ENCODE assay signal across 1 cellular context in genomic region chr17:81867952-81868673, GRCh38.
TF ChIP-seq lines count a peak whose summit lies in the region.

No MANE protein-coding gene starts in this region.

TF ChIP-seq in HepG2, 621 proteins besides CTCF, POLR2A, EP300 and RAD21 (continued from another document and continues in another):
- no peak for TF ChIP-seq HBP1 (CRISPR knock-in tag; IDR thresholded peaks at IDR 0.05; ENCODE audit: low read depth)
- 0 out of 2 replicates have a peak, but pooled peaks have one; percentile 38 for TF ChIP-seq ZHX2 (IDR thresholded peaks at IDR 0.05; ENCODE audit: low read depth)
- TF ChIP-seq ZHX2 (CRISPR knock-in tag; IDR thresholded peaks at IDR 0.05; ENCODE audit: borderline replicate concordance), result no peak
- TF ChIP-seq SSRP1 (CRISPR knock-in tag; IDR thresholded peaks at IDR 0.05), result peak; percentile 82
- TF ChIP-seq ZNF770 (CRISPR knock-in tag; IDR thresholded peaks at IDR 0.05), result peak; percentile 76
- no peak for TF ChIP-seq ISX (CRISPR knock-in tag; conservative IDR thresholded peaks at IDR 0.05)
- no peak for TF ChIP-seq TOE1 (CRISPR knock-in tag; IDR thresholded peaks at IDR 0.05)
- TF ChIP-seq NFYC (CRISPR knock-in tag; IDR thresholded peaks at IDR 0.05), result no peak
- TF ChIP-seq FLYWCH1 (CRISPR knock-in tag; IDR thresholded peaks at IDR 0.05), result 0 out of 2 replicates have a peak, but pooled peaks have one; percentile 39
- TF ChIP-seq, protein P1, sequence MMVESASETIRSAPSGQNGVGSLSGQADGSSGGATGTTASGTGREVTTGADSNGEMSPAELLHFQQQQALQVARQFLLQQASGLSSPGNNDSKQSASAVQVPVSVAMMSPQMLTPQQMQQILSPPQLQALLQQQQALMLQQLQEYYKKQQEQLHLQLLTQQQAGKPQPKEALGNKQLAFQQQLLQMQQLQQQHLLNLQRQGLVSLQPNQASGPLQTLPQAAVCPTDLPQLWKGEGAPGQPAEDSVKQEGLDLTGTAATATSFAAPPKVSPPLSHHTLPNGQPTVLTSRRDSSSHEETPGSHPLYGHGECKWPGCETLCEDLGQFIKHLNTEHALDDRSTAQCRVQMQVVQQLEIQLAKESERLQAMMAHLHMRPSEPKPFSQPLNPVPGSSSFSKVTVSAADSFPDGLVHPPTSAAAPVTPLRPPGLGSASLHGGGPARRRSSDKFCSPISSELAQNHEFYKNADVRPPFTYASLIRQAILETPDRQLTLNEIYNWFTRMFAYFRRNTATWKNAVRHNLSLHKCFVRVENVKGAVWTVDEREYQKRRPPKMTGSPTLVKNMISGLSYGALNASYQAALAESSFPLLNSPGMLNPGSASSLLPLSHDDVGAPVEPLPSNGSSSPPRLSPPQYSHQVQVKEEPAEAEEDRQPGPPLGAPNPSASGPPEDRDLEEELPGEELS (CRISPR knock-in tag; IDR thresholded peaks at IDR 0.05), result no peak; the same call in none of the 2 replicates
- no peak for TF ChIP-seq ATF7 (IDR thresholded peaks at IDR 0.05)
- TF ChIP-seq ATF7 (CRISPR knock-in tag; IDR thresholded peaks at IDR 0.05), result no peak
- TF ChIP-seq, protein P2, sequence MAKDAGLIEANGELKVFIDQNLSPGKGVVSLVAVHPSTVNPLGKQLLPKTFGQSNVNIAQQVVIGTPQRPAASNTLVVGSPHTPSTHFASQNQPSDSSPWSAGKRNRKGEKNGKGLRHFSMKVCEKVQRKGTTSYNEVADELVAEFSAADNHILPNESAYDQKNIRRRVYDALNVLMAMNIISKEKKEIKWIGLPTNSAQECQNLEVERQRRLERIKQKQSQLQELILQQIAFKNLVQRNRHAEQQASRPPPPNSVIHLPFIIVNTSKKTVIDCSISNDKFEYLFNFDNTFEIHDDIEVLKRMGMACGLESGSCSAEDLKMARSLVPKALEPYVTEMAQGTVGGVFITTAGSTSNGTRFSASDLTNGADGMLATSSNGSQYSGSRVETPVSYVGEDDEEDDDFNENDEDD (CRISPR knock-in tag; IDR thresholded peaks at IDR 0.05; ENCODE audit: borderline replicate concordance), result no peak
- no peak for TF ChIP-seq ZIK1 (CRISPR knock-in tag; IDR thresholded peaks at IDR 0.05; ENCODE audit: borderline replicate concordance, low read depth)
- TF ChIP-seq HNRNPL (IDR thresholded peaks at IDR 0.05; ENCODE audit: low read depth, low read length), result peak; percentile 90
- no peak for TF ChIP-seq NBN (conservative IDR thresholded peaks at IDR 0.05)
- TF ChIP-seq ZBTB38 (CRISPR knock-in tag; IDR thresholded peaks at IDR 0.05), result peak; percentile 49; the same call in 1 of the 2 replicates
- no peak for TF ChIP-seq ZNF224 (CRISPR knock-in tag; IDR thresholded peaks at IDR 0.05)
- TF ChIP-seq ZFP36 (IDR thresholded peaks at IDR 0.05; ENCODE audit: borderline replicate concordance, low read depth, low read length, partially characterized antibody), result no peak
- TF ChIP-seq ZNF143 (CRISPR knock-in tag; IDR thresholded peaks at IDR 0.05), result no peak
- TF ChIP-seq, protein P3, sequence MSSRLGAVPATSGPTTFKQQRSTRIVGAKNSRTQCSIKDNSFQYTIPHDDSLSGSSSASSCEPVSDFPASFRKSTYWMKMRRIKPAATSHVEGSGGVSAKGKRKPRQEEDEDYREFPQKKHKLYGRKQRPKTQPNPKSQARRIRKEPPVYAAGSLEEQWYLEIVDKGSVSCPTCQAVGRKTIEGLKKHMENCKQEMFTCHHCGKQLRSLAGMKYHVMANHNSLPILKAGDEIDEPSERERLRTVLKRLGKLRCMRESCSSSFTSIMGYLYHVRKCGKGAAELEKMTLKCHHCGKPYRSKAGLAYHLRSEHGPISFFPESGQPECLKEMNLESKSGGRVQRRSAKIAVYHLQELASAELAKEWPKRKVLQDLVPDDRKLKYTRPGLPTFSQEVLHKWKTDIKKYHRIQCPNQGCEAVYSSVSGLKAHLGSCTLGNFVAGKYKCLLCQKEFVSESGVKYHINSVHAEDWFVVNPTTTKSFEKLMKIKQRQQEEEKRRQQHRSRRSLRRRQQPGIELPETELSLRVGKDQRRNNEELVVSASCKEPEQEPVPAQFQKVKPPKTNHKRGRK (CRISPR knock-in tag; IDR thresholded peaks at IDR 0.05), result no peak
- no peak for TF ChIP-seq ZNF263 (CRISPR knock-in tag; IDR thresholded peaks at IDR 0.05)
- TF ChIP-seq ZNF710 (CRISPR knock-in tag; IDR thresholded peaks at IDR 0.05; ENCODE audit: borderline replicate concordance), result no peak
- no peak for TF ChIP-seq ZNF317 (CRISPR knock-in tag; IDR thresholded peaks at IDR 0.05)
- no peak for TF ChIP-seq ZNF674 (CRISPR knock-in tag; IDR thresholded peaks at IDR 0.05; ENCODE audit: low read depth)
- TF ChIP-seq ADNP (CRISPR knock-in tag; IDR thresholded peaks at IDR 0.05), result no peak
- TF ChIP-seq BRD4 (CRISPR knock-in tag; IDR thresholded peaks at IDR 0.05), result no peak
- TF ChIP-seq THAP11 (CRISPR knock-in tag; IDR thresholded peaks at IDR 0.05), result 0 out of 2 replicates have a peak, but pooled peaks have one; percentile 11
- TF ChIP-seq ZNF7 (CRISPR knock-in tag; IDR thresholded peaks at IDR 0.05), result no peak
- TF ChIP-seq, protein P4, sequence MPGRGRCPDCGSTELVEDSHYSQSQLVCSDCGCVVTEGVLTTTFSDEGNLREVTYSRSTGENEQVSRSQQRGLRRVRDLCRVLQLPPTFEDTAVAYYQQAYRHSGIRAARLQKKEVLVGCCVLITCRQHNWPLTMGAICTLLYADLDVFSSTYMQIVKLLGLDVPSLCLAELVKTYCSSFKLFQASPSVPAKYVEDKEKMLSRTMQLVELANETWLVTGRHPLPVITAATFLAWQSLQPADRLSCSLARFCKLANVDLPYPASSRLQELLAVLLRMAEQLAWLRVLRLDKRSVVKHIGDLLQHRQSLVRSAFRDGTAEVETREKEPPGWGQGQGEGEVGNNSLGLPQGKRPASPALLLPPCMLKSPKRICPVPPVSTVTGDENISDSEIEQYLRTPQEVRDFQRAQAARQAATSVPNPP (CRISPR knock-in tag; IDR thresholded peaks at IDR 0.05), result peak; percentile 75; the same call in 1 of the 2 replicates
- peak; percentile 72 for TF ChIP-seq ZNF34 (CRISPR knock-in tag; IDR thresholded peaks at IDR 0.05; ENCODE audit: borderline replicate concordance)
- no peak for TF ChIP-seq BHLHE40 (IDR thresholded peaks at IDR 0.05; ENCODE audit: low read length)
- 0 out of 2 replicates have a peak, but pooled peaks have one; percentile 19 for TF ChIP-seq ZNF556 (CRISPR knock-in tag; IDR thresholded peaks at IDR 0.05; ENCODE audit: borderline replicate concordance)
- TF ChIP-seq ZBTB14 (CRISPR knock-in tag; IDR thresholded peaks at IDR 0.05), result no peak
- no peak for TF ChIP-seq ZNF530 (CRISPR knock-in tag; IDR thresholded peaks at IDR 0.05; ENCODE audit: low read depth)
- TF ChIP-seq, protein P5, sequence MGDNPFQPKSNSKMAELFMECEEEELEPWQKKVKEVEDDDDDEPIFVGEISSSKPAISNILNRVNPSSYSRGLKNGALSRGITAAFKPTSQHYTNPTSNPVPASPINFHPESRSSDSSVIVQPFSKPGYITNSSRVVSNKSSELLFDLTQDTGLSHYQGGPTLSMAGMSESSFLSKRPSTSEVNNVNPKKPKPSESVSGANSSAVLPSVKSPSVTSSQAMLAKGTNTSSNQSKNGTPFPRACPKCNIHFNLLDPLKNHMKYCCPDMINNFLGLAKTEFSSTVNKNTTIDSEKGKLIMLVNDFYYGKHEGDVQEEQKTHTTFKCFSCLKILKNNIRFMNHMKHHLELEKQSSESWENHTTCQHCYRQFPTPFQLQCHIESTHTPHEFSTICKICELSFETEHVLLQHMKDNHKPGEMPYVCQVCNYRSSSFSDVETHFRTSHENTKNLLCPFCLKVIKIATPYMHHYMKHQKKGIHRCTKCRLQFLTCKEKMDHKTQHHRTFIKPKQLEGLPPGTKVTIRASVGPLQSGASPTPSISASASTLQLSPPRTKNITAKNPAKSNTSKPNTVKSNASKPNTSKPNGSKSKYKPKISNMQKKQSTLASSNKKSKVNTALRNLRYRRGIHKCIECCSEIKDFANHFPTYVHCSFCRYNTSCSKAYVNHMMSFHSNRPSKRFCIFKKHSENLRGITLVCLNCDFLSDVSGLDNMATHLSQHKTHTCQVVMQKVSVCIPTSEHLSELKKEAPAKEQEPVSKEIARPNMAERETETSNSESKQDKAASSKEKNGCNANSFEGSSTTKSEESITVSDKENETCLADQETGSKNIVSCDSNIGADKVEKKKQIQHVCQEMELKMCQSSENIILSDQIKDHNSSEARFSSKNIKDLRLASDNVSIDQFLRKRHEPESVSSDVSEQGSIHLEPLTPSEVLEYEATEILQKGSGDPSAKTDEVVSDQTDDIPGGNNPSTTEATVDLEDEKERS (CRISPR knock-in tag; IDR thresholded peaks at IDR 0.05), result no peak
